Comparison of ENCODE assay signal across 8 cellular contexts in the genomic region with DNA sequence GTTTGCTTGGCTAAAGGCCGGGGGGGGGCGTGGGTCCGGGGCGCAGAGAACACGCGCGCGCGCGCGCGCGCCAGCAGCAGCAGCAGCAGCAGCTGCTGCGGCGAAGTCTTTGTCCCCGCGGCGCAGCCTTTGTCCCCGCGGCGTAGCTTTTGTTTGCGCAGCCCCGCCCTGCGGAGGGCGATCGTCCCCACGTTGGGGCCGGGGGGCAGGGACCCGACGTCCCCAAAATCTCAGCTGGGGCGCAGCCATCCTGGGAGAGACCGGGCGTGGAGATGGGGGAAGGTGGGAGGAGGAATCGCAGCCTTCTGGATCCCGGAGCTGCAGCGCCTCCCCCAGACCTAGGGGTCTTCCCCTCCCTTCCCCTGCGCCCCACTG.
DNase-seq lines count a peak whose midpoint lies in the region; TF ChIP-seq lines count a peak whose summit lies in the region.

No MANE protein-coding gene starts in this region.

- peaks cover 5% of the 10 kb centered on the region for H3K79me2 ChIP-seq in trophoblast cell (ENCODE audit: control insufficient read depth, insufficient read depth, low read length, poor library complexity)

- H3K36me3 ChIP-seq in cardiac muscle cell (no peaks in the 10 kb centered on the region), trophoblast cell (ENCODE audit: control insufficient read depth in 1 of 2, insufficient read depth in 2 of 2, low read length in 2 of 2) (no peaks in the 10 kb centered on the region)

- H3K79me1 ChIP-seq in trophoblast cell (ENCODE audit: low read length) = peaks cover 6% of the 10 kb centered on the region

- no CpG with 5 or more reads among the region's 37 CpGs for WGBS in trophoblast cell (ENCODE audit: extremely low coverage, insufficient coverage, insufficient read length)

- H2AK5ac ChIP-seq in trophoblast cell (ENCODE audit: low read length) = no peak overlapping the region

- peak overlapping the region; percentile 93 for H4K8ac ChIP-seq in trophoblast cell (ENCODE audit: low read depth, low read length)

- peak overlapping the region; percentile 85 for H3K14ac ChIP-seq in trophoblast cell (ENCODE audit: low read length)

- no peak for TF ChIP-seq CTCF in cardiac muscle cell (IDR thresholded peaks at IDR 0.05; ENCODE audit: low read depth, low read length)

- peak overlapping the region; percentile 48 for H3K18ac ChIP-seq in trophoblast cell (ENCODE audit: low read length)

- H3K27ac ChIP-seq in cardiac muscle cell (no peak overlapping the region), trophoblast cell (ENCODE audit: low read depth, low read length) (no peak overlapping the region)

- peak overlapping the region; percentile 67 for H3K4me3 Mint-ChIP-seq in activated CD4-positive, alpha-beta memory T cell treated with anti-CD3 and anti-CD28 coated beads for 36 hours

- no peaks in the 10 kb centered on the region for H3K9me3 Mint-ChIP-seq in activated CD4-positive, alpha-beta memory T cell treated with anti-CD3 and anti-CD28 coated beads for 36 hours

- peaks cover 3% of the 10 kb centered on the region for H3K27me3 Mint-ChIP-seq in activated CD4-positive, alpha-beta memory T cell treated with anti-CD3 and anti-CD28 coated beads for 36 hours

- H3K9me3 ChIP-seq in cardiac muscle cell (ENCODE audit: low read depth) (no peaks in the 10 kb centered on the region), trophoblast cell (ENCODE audit: insufficient read depth, low read depth, low read length) (no peaks in the 10 kb centered on the region)

- H3K4ac ChIP-seq in trophoblast cell (ENCODE audit: low read depth, low read length) = no peak overlapping the region

- no peak overlapping the region for H4K91ac ChIP-seq in trophoblast cell (ENCODE audit: low read depth, low read length)

- no peak overlapping the region for H3K23ac ChIP-seq in trophoblast cell (ENCODE audit: low read length)

- no peaks in the 10 kb centered on the region for H3K36me3 Mint-ChIP-seq in activated CD4-positive, alpha-beta memory T cell treated with anti-CD3 and anti-CD28 coated beads for 36 hours

- peak overlapping the region; percentile 93 for H3K4me2 ChIP-seq in trophoblast cell (ENCODE audit: low read length)

- H2BK12ac ChIP-seq in trophoblast cell (ENCODE audit: low read length) = no peak overlapping the region

- POLR2A ChIA-PET in activated CD4-positive, alpha-beta memory T cell treated with anti-CD3 and anti-CD28 coated beads for 36 hours (lab: Charles Lee) = no interaction called here

- H2AFZ ChIP-seq in trophoblast cell (ENCODE audit: insufficient read depth, low read length, poor library complexity) = peak overlapping the region; percentile 71

- H3K4me1 Mint-ChIP-seq in activated CD4-positive, alpha-beta memory T cell treated with anti-CD3 and anti-CD28 coated beads for 36 hours (ENCODE audit: low read depth) = no peaks in the 10 kb centered on the region

- H3K27ac Mint-ChIP-seq in activated CD4-positive, alpha-beta memory T cell treated with anti-CD3 and anti-CD28 coated beads for 36 hours = no peak overlapping the region

- intact Hi-C loops in activated CD4-positive, alpha-beta memory T cell treated with anti-CD3 and anti-CD28 coated beads for 36 hours (cut with micrococcal nuclease) = no loop called here

- H3K27me3 ChIP-seq in cardiac muscle cell (no peaks in the 10 kb centered on the region), trophoblast cell (ENCODE audit: insufficient read depth, low read length) (peaks cover 22% of the 10 kb centered on the region)

- CTCF ChIA-PET in activated CD4-positive, alpha-beta memory T cell treated with anti-CD3 and anti-CD28 coated beads for 36 hours (lab: Charles Lee) = interaction anchor here (6.2 to 7.0 kb wide), 2 partner anchors 12 to 71 kb away, joined by 38 to 70 read pairs; no protein-coding TSS in a partner anchor

- H2BK120ac ChIP-seq in trophoblast cell (ENCODE audit: insufficient read depth, low read length, poor library complexity) = no peak overlapping the region

- H3K9ac ChIP-seq in trophoblast cell (ENCODE audit: low read length) = peak overlapping the region; percentile 34

- no peak overlapping the region for H2BK5ac ChIP-seq in trophoblast cell (ENCODE audit: low read depth, low read length, poor library complexity)

- H3K4me3 ChIP-seq in cardiac muscle cell (peak overlapping the region; percentile 52), trophoblast cell (ENCODE audit: low read depth, low read length) (peak overlapping the region; percentile 79)

- H3K4me1 ChIP-seq in cardiac muscle cell (ENCODE audit: low read depth) (no peaks in the 10 kb centered on the region), trophoblast cell (ENCODE audit: control insufficient read depth in 1 of 2, insufficient read depth in 2 of 2, low read length in 2 of 2) (no peaks in the 10 kb centered on the region)

- peak overlapping the region; percentile 90 for H4K12ac ChIP-seq in trophoblast cell (ENCODE audit: low read depth, low read length)

- DNase-seq in activated CD4-positive, alpha-beta T cell treated with anti-CD3 and anti-CD28 coated beads, Interleukin-2, amount 50 U/mL, for 1 hour = peak; percentile 16
- no peak for DNase-seq in activated CD4-positive, alpha-beta T cell treated with anti-CD3 and anti-CD28 coated beads for 48 hours
- DNase-seq in activated CD4-positive, alpha-beta memory T cell treated with anti-CD3 and anti-CD28 coated beads for 36 hours = no peak
- DNase-seq in cardiac muscle cell (ENCODE audit: low read depth in 1 of 2, low spot score in 1 of 2) (no peak), trophoblast cell (no peak), UCSD-AML1 (lab: John Stamatoyannopoulos, UW; ENCODE audit: unreplicated experiment) (no peak), hepatic stellate cell (ENCODE audit: low spot score) (no peak), occipital lobe (lab: John Stamatoyannopoulos, UW) (no peak)
